Comparison of ENCODE assay signal across 8 cellular contexts in genomic region chr16:4288148-4288921, GRCh38. TPM values are rescaled to one million over a fixed set of nuclear protein-coding genes. Genes with fewer than 3 reads are reported as not detected.
DNase-seq lines count a peak whose midpoint lies in the region; ATAC-seq and TF ChIP-seq lines count a peak whose summit lies in the region.

No MANE protein-coding gene starts in this region.

- H3K27me3 ChIP-seq in upper lobe of right lung = no peaks in the 10 kb centered on the region

- peaks cover 18% of the 10 kb centered on the region for H3K4me1 ChIP-seq in upper lobe of right lung

- H3K27ac ChIP-seq in upper lobe of right lung = no peak overlapping the region

- H3K36me3 ChIP-seq in upper lobe of right lung = no peaks in the 10 kb centered on the region

- peak; percentile 96 for TF ChIP-seq CTCF in upper lobe of right lung (IDR thresholded peaks at IDR 0.05)

- ATAC-seq in HG03135 (IDR thresholded peaks at IDR 0.05; ENCODE audit: unreplicated experiment) (peak; percentile 70), upper lobe of right lung (peak; percentile 84)

- H3K9me3 ChIP-seq in upper lobe of right lung = no peaks in the 10 kb centered on the region

- no peak overlapping the region for H3K4me3 ChIP-seq in upper lobe of right lung

- intact Hi-C loops in posterior vena cava (cut with DNase I) = no loop called here
- intact Hi-C loops in upper lobe of right lung (cut with DNase I) = no loop called here

- DNase-seq in NCI-H446 (lab: John Stamatoyannopoulos, UW) = peak; percentile 29 to 65
- no peak for DNase-seq in NCI-H446 treated with DMSO at 0.1 percent for 48 hours (lab: John Stamatoyannopoulos, UW)
- DNase-seq in RPMI8226 = peak; percentile 87
- peak; percentile 93 for DNase-seq in activated effector memory CD4-positive, alpha-beta T cell treated with anti-CD3 and anti-CD28 coated beads, Interleukin-2, amount 50 U/mL, for 16 hours
- DNase-seq in germinal center (ENCODE audit: low spot score) = peak; percentile 90
- peak; percentile 89 for DNase-seq in posterior vena cava (ENCODE audit: low spot score)
- DNase-seq in upper lobe of right lung = peak; percentile 90

RNA-seq across cellular contexts. Expression of gene TFAP4, which starts 15.5 kb away (rescaled TPM):
- total RNA-seq in posterior vena cava = 1 to 10 TPM; 4.0 to 5.4 TPM
- 9.6 TPM for total RNA-seq in upper lobe of right lung

RNA-seq across cellular contexts. Expression of gene GLIS2, which starts 27.5 kb away (rescaled TPM):
- total RNA-seq in posterior vena cava = 10 to 100 TPM; 35.6 to 49.0 TPM
- 34.1 TPM for total RNA-seq in upper lobe of right lung

RNA-seq across cellular contexts. Expression of gene SRL, which starts 46.5 kb away (rescaled TPM):
- total RNA-seq in posterior vena cava = 1 to 10 TPM; 4.1 to 4.6 TPM
- total RNA-seq in upper lobe of right lung = 0.64 TPM
